ENCODE assay signal across 14 cellular contexts in genomic region chr3:23743141-23743784, GRCh38.
A peak's percentile ranks its signal among the peaks of the same experiment; 100 is the strongest.
DNase-seq lines count a peak whose midpoint lies in the region; ATAC-seq and TF ChIP-seq lines count a peak whose summit lies in the region.
"Had no signal": no experiment of that assay in that cellular context is flagged by ENCODE, and none has a peak within 500 bp of the region (broad histone marks: within the 10 kb centered on the region; RNA-seq: fewer than 3 reads in every experiment).

No MANE protein-coding gene starts in this region.

- DNase-seq in NCI-H2107 treated with DMSO at 0.1 percent for 48 hours (lab: John Stamatoyannopoulos, UW; ENCODE audit: unreplicated experiment) = peak; percentile 16
- no peak for DNase-seq in NCI-H2107 (lab: John Stamatoyannopoulos, UW)
- peak; percentile 41 for DNase-seq in SW480 (ENCODE audit: low spot score)
- peak; percentile 47 for DNase-seq in kidney tubule cell (ENCODE audit: low spot score)
- DNase-seq in type B pancreatic cell (ENCODE audit: extremely low spot score, unreplicated experiment) = no peak
- no peak for DNase-seq in DMS 273 treated with DMSO at 0.1 percent for 48 hours (lab: John Stamatoyannopoulos, UW)
- no peak for DNase-seq in hypothalamus (lab: John Stamatoyannopoulos, UW)
- DNase-seq in activated T-cell treated with anti-CD3 and anti-CD28 coated beads, Interleukin-2, amount 50 U/mL, for 4 hours = no peak
- DNase-seq: ACHN, NCI-H345, small intestine, SW 1271 had no signal

- H3K4me1 Mint-ChIP-seq in type B pancreatic cell (ENCODE audit: unreplicated experiment) = peaks cover 31% of the 10 kb centered on the region
- peaks cover 7% of the 10 kb centered on the region for H3K4me1 Mint-ChIP-seq in activated T-cell treated with anti-CD3 and anti-CD28 coated beads, Interleukin-2, amount 50 U/mL, for 4 hours (ENCODE audit: low read depth)

- peaks cover 40% of the 10 kb centered on the region for H3K27me3 Mint-ChIP-seq in type B pancreatic cell
- peaks cover 11% of the 10 kb centered on the region for H3K27me3 Mint-ChIP-seq in activated T-cell treated with anti-CD3 and anti-CD28 coated beads, Interleukin-2, amount 50 U/mL, for 4 hours (ENCODE audit: low read depth)

- no peak for ATAC-seq in activated T-cell treated with anti-CD3 and anti-CD28 coated beads, Interleukin-2, amount 50 U/mL, for 4 hours
- ATAC-seq: activated naive CD4-positive, alpha-beta T cell treated with anti-CD3 and anti-CD28 coated beads, Interleukin-2, amount 50 U/mL, for 72 hours; Panc1 had no signal

- H3K36me3 Mint-ChIP-seq in type B pancreatic cell = no peaks in the 10 kb centered on the region
- H3K36me3 Mint-ChIP-seq in activated T-cell treated with anti-CD3 and anti-CD28 coated beads, Interleukin-2, amount 50 U/mL, for 4 hours (ENCODE audit: insufficient read depth) = no peaks in the 10 kb centered on the region
- H3K36me3 Mint-ChIP-seq: activated naive CD4-positive, alpha-beta T cell treated with anti-CD3 and anti-CD28 coated beads, Interleukin-2, amount 50 U/mL, for 72 hours had no signal

- H3K4me3 Mint-ChIP-seq in type B pancreatic cell = peak overlapping the region; percentile 45
- H3K4me3 Mint-ChIP-seq in activated T-cell treated with anti-CD3 and anti-CD28 coated beads, Interleukin-2, amount 50 U/mL, for 4 hours = no peak overlapping the region

- peak; percentile 50 for TF ChIP-seq CTCF in type B pancreatic cell (conservative IDR thresholded peaks at IDR 0.05)

- no peak overlapping the region for H3K27ac Mint-ChIP-seq in type B pancreatic cell
- H3K27ac Mint-ChIP-seq: activated naive CD4-positive, alpha-beta T cell treated with anti-CD3 and anti-CD28 coated beads, Interleukin-2, amount 50 U/mL, for 72 hours had no signal

- H3K9me3 Mint-ChIP-seq in type B pancreatic cell = no peaks in the 10 kb centered on the region
- H3K9me3 Mint-ChIP-seq in activated T-cell treated with anti-CD3 and anti-CD28 coated beads, Interleukin-2, amount 50 U/mL, for 4 hours = no peaks in the 10 kb centered on the region
- H3K9me3 Mint-ChIP-seq: activated naive CD4-positive, alpha-beta T cell treated with anti-CD3 and anti-CD28 coated beads, Interleukin-2, amount 50 U/mL, for 72 hours had no signal

Comparison
In these comparisons a context has a peak if more than half of its experiments do, and no peak if none do; other contexts are left out.
1. DNase-seq: peak in NCI-H2107 treated with DMSO at 0.1 percent for 48 hours (single experiment), SW480 (single experiment) and kidney tubule cell (single experiment); none in NCI-H2107 (single experiment), type B pancreatic cell (single experiment), DMS 273 treated with DMSO at 0.1 percent for 48 hours (single experiment), hypothalamus (0 of 51) and activated T-cell treated with anti-CD3 and anti-CD28 coated beads, Interleukin-2, amount 50 U/mL, for 4 hours (single experiment).